ENCODE assay signal across 8 cellular contexts in genomic region chr2:195766691-195767090, GRCh38.
"Had no signal": no experiment of that assay in that cellular context is flagged by ENCODE, and none has a peak within 500 bp of the region (broad histone marks: within the 10 kb centered on the region; RNA-seq: fewer than 3 reads in every experiment).

No MANE protein-coding gene starts in this region.

- H2AFZ ChIP-seq: GM23338 had no signal

- H3K4me2 ChIP-seq: GM23338 had no signal

- DNase-seq: H9, HCEC 1CT, HFFc6, KBM-7 had no signal

- ATAC-seq: GM23338 had no signal

- FAIRE-seq: H1, H54, HTR-8/SVneo had no signal

- H3K4me3 ChIP-seq: GM23338 had no signal
